In the genomic region with DNA sequence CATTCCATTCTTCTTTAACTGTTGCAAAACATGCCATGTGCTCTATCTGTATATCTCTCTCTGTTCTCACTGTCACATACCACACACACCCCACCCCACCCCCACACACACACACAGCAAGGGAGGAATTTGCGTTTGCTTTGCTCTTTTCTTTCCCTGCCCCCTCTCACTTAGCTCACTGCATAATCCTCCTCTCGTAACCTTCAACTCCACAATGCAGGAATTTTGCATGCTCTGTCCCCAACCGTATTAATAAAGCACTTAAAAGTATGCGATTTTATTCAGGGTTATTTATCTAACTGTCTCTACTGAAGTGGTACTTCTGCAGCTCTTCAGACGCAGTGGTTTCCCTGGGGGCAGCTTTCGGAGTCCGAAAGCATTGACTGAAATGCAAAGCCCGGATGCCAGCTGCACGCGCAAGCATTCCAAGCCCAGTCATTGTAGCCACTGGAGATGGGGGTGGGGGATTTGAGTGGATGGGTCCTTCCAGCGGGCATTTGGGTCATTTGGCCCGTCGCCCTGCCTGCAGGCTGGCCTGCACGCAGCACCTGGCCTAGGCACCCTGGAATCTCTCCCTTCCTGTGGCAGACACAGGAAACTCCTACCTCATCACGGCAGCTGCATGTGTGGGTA, we compare ENCODE assay signal across 1 cellular context.
TF ChIP-seq lines count a peak whose summit lies in the region.

No MANE protein-coding gene starts in this region.

TF ChIP-seq in GM23338, 12 proteins besides CTCF, POLR2A, EP300 and RAD21 (continued from another document):
- TF ChIP-seq ZNF462 (CRISPR knock-in tag; IDR thresholded peaks at IDR 0.05) (no peak), REST (IDR thresholded peaks at IDR 0.05; ENCODE audit: unreplicated experiment) (no peak), JUNB (IDR thresholded peaks at IDR 0.05; ENCODE audit: unreplicated experiment) (no peak), NANOG (IDR thresholded peaks at IDR 0.05; ENCODE audit: borderline replicate concordance) (no peak), CREB1 (CRISPR knock-in tag; IDR thresholded peaks at IDR 0.05; ENCODE audit: low read depth) (no peak), STAT1 (IDR thresholded peaks at IDR 0.05; ENCODE audit: unreplicated experiment) (no peak), ZNF331 (CRISPR knock-in tag; IDR thresholded peaks at IDR 0.05; ENCODE audit: low read depth) (no peak), EZH2 (IDR thresholded peaks at IDR 0.05; ENCODE audit: low read depth, unreplicated experiment) (no peak), EZH2phosphoT487 (IDR thresholded peaks at IDR 0.05; ENCODE audit: unreplicated experiment) (no peak)
- TF ChIP-seq, protein P1, sequence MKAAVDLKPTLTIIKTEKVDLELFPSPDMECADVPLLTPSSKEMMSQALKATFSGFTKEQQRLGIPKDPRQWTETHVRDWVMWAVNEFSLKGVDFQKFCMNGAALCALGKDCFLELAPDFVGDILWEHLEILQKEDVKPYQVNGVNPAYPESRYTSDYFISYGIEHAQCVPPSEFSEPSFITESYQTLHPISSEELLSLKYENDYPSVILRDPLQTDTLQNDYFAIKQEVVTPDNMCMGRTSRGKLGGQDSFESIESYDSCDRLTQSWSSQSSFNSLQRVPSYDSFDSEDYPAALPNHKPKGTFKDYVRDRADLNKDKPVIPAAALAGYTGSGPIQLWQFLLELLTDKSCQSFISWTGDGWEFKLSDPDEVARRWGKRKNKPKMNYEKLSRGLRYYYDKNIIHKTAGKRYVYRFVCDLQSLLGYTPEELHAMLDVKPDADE (IDR thresholded peaks at IDR 0.05), result no peak
